Comparison of ENCODE assay signal across 1 cellular context in genomic region chr6:107026965-107027364, GRCh38.
TF ChIP-seq lines count a peak whose summit lies in the region.

No MANE protein-coding gene starts in this region.

TF ChIP-seq in GM23338, 12 proteins besides CTCF, POLR2A, EP300 and RAD21 (continued from another document):
- no peak for TF ChIP-seq REST (IDR thresholded peaks at IDR 0.05; ENCODE audit: unreplicated experiment)
- TF ChIP-seq POLR2AphosphoS5 (IDR thresholded peaks at IDR 0.05; ENCODE audit: low read depth), result no peak
- TF ChIP-seq CREB1 (CRISPR knock-in tag; IDR thresholded peaks at IDR 0.05; ENCODE audit: low read depth), result no peak
- no peak for TF ChIP-seq ZNF462 (CRISPR knock-in tag; IDR thresholded peaks at IDR 0.05)
